In genomic region chr16:69860233-69861231, GRCh38 we compare ENCODE assay signal across 14 cellular contexts.
DNase-seq lines count a peak whose midpoint lies in the region; ATAC-seq and TF ChIP-seq lines count a peak whose summit lies in the region.
"Had no signal": no experiment of that assay in that cellular context is flagged by ENCODE, and none has a peak within 500 bp of the region (broad histone marks: within the 10 kb centered on the region; RNA-seq: fewer than 3 reads in every experiment).

No MANE protein-coding gene starts in this region.

- H3K4me3 ChIP-seq in colonic mucosa (no peak overlapping the region), thoracic aorta (no peak overlapping the region)
- H3K4me3 ChIP-seq in naive thymus-derived CD4-positive, alpha-beta T cell (ENCODE audit: low read length), result no peak overlapping the region

- H3K27ac Mint-ChIP-seq in naive thymus-derived CD4-positive, alpha-beta T cell, result peak overlapping the region in 5 of 9 donors; percentile 18 to 68 (median 34)
- peak overlapping the region in 1 of 7 donors; percentile 52 for H3K27ac Mint-ChIP-seq in CD14-positive monocyte

- H3K4me1 ChIP-seq in colonic mucosa, result peaks cover 11% of the 10 kb centered on the region
- no peaks in the 10 kb centered on the region for H3K4me1 ChIP-seq in naive thymus-derived CD4-positive, alpha-beta T cell (ENCODE audit: control insufficient read depth in 2 of 2, insufficient read depth in 2 of 2, low read length in 2 of 2)
- H3K4me1 ChIP-seq in thoracic aorta (ENCODE audit: control insufficient read depth in 1 of 2, low read depth in 2 of 2), result peaks cover 28 to 51% of the 10 kb centered on the region in 2 donors

- no peak overlapping the region for H3K4me3 Mint-ChIP-seq in naive thymus-derived CD4-positive, alpha-beta T cell
- H3K4me3 Mint-ChIP-seq in CD14-positive monocyte, result no peak overlapping the region
- H3K4me3 Mint-ChIP-seq: stimulated activated naive CD8-positive, alpha-beta T cell treated with anti-CD3 and anti-CD28 coated beads, Interleukin-15, amount 100 ng/mL, for 72 hours had no signal

- ATAC-seq in naive thymus-derived CD4-positive, alpha-beta T cell, result no peak
- ATAC-seq in thoracic aorta (ENCODE audit: insufficient number of reproducible peaks, low FRiP score, low read depth), result no peak
- ATAC-seq in omental fat pad (ENCODE audit: low FRiP score), result no peak
- ATAC-seq: stimulated activated naive CD8-positive, alpha-beta T cell treated with anti-CD3 and anti-CD28 coated beads, Interleukin-15, amount 100 ng/mL, for 72 hours had no signal

- no peaks in the 10 kb centered on the region for H3K27me3 Mint-ChIP-seq in naive thymus-derived CD4-positive, alpha-beta T cell
- peaks cover 0 to 1% (median 0%) of the 10 kb centered on the region in 3 donors for H3K27me3 Mint-ChIP-seq in CD14-positive monocyte (ENCODE audit: low read depth in 3 of 3)
- H3K27me3 Mint-ChIP-seq: stimulated activated naive CD8-positive, alpha-beta T cell treated with anti-CD3 and anti-CD28 coated beads, Interleukin-15, amount 100 ng/mL, for 72 hours had no signal

- peaks cover 0 to 37% (median 8%) of the 10 kb centered on the region in 5 donors for H3K36me3 Mint-ChIP-seq in naive thymus-derived CD4-positive, alpha-beta T cell
- H3K36me3 Mint-ChIP-seq in CD14-positive monocyte, result peaks cover 45 to 85% of the 10 kb centered on the region in 2 donors

- no peaks in the 10 kb centered on the region for H3K36me3 ChIP-seq in colonic mucosa
- peaks cover 0 to 23% (median 0%) of the 10 kb centered on the region in 3 experiments for H3K36me3 ChIP-seq in naive thymus-derived CD4-positive, alpha-beta T cell (ENCODE audit: control insufficient read depth in 2 of 3, insufficient read depth in 3 of 3, low read length in 3 of 3)
- H3K36me3 ChIP-seq in thoracic aorta, result no peaks in the 10 kb centered on the region

- CTCF ChIA-PET in naive thymus-derived CD4-positive, alpha-beta T cell (lab: Charles Lee), result no interaction called here

- intact Hi-C loops in colonic mucosa (cut with DNase I) (no loop called here), CD14-positive monocyte (cut with micrococcal nuclease) (no loop called here)
- intact Hi-C loops in naive thymus-derived CD4-positive, alpha-beta T cell (cut with micrococcal nuclease), result no loop called here

- H3K4me1 Mint-ChIP-seq in naive thymus-derived CD4-positive, alpha-beta T cell, result peaks cover 0 to 12% (median 7%) of the 10 kb centered on the region in 7 donors
- H3K4me1 Mint-ChIP-seq in CD14-positive monocyte, result peaks cover 8% of the 10 kb centered on the region
- H3K4me1 Mint-ChIP-seq: stimulated activated naive CD8-positive, alpha-beta T cell treated with anti-CD3 and anti-CD28 coated beads, Interleukin-15, amount 100 ng/mL, for 72 hours had no signal

- no peak for TF ChIP-seq CTCF in colonic mucosa (IDR thresholded peaks at IDR 0.05)
- no peak for TF ChIP-seq CTCF in thoracic aorta (IDR thresholded peaks at IDR 0.05)
- no peak for TF ChIP-seq CTCF in omental fat pad (IDR thresholded peaks at IDR 0.05)
- no peak for TF ChIP-seq CTCF in CD14-positive monocyte (IDR thresholded peaks at IDR 0.05)

- DNase-seq in DMS79 treated with DMSO at 0.1 percent for 48 hours (lab: John Stamatoyannopoulos, UW) (peak; percentile 2), DMS79 (lab: John Stamatoyannopoulos, UW) (no peak), colonic mucosa (no peak), thoracic aorta (ENCODE audit: low spot score) (no peak), omental fat pad (ENCODE audit: low spot score) (no peak), NCI-H187 treated with DMSO at 0.1 percent for 48 hours (lab: John Stamatoyannopoulos, UW) (no peak), CD14-positive monocyte (ENCODE audit: low spot score) (no peak)
- no peak for DNase-seq in naive thymus-derived CD4-positive, alpha-beta T cell
- DNase-seq: activated effector memory CD4-positive, alpha-beta T cell treated with Interleukin-2 at 50 U/mL for 16 hours; HCEC 1CT; stimulated activated naive CD8-positive, alpha-beta T cell treated with anti-CD3 and anti-CD28 coated beads, Interleukin-15, amount 100 ng/mL, for 72 hours had no signal

- POLR2A ChIA-PET in naive thymus-derived CD4-positive, alpha-beta T cell (lab: Charles Lee), result no interaction called here

- H3K27me3 ChIP-seq in colonic mucosa (no peaks in the 10 kb centered on the region), thoracic aorta (replicated peaks; ENCODE audit: insufficient read depth) (no peaks in the 10 kb centered on the region)
- no peaks in the 10 kb centered on the region for H3K27me3 ChIP-seq in naive thymus-derived CD4-positive, alpha-beta T cell (ENCODE audit: control insufficient read depth in 2 of 2, insufficient read depth in 2 of 2, low read length in 2 of 2)

- H3K27ac ChIP-seq in colonic mucosa, result peak overlapping the region; percentile 87
- H3K27ac ChIP-seq in naive thymus-derived CD4-positive, alpha-beta T cell (ENCODE audit: low read depth, low read length), result no peak overlapping the region
- peak overlapping the region; percentile 88 to 90 for H3K27ac ChIP-seq in thoracic aorta
- H3K27ac ChIP-seq: 22Rv1, epithelial cell of prostate, RWPE1 had no signal

- H3K9me3 Mint-ChIP-seq in naive thymus-derived CD4-positive, alpha-beta T cell, result no peaks in the 10 kb centered on the region
- no peaks in the 10 kb centered on the region for H3K9me3 Mint-ChIP-seq in CD14-positive monocyte
- H3K9me3 Mint-ChIP-seq: stimulated activated naive CD8-positive, alpha-beta T cell treated with anti-CD3 and anti-CD28 coated beads, Interleukin-15, amount 100 ng/mL, for 72 hours had no signal

- peak overlapping the region in 1 of 2 donors; percentile 62 for H3K9ac ChIP-seq in colonic mucosa (ENCODE audit: low read depth in 2 of 2, low read length in 2 of 2)

- H3K9me3 ChIP-seq in colonic mucosa, result no peaks in the 10 kb centered on the region
- no peaks in the 10 kb centered on the region for H3K9me3 ChIP-seq in naive thymus-derived CD4-positive, alpha-beta T cell (ENCODE audit: control insufficient read depth in 2 of 3, low read length in 3 of 3)
- H3K9me3 ChIP-seq in thoracic aorta, result no peaks in the 10 kb centered on the region
